ENCODE assay signal across 33 cellular contexts in the genomic region with DNA sequence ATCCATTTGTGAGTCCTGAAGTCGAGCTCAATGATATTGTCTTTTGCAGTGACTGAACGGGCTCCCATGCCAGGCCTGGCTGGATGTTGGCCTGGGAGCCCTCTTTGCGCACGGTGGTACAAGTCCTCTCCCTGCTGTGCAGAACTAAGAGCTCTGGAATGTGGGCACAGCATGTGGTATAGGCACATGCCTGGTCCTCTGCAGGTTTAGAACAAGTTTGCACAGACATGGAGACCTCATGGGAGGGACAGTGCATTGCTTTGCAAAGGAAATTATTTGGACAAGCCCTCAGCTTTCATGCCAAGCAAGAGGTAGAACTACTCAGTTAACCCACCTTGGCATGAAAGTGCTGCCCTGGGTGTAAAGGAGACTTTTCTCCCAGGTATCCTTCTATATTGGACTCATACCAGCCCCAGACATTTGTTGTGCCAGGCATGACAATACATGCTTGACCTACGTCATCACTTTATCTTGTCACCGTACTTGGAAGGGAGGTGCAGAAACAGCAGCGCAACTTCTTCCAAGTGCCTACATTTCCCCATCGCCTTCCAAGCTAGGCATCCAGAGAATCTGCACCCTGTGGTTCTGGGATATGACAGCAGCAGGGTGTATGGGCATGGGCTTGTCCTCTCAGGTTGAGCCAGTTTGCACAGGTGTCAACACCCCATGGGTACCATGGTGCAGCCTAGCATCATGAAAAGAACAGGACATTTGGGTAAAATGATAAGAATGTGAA. TPM values are rescaled to one million over a fixed set of nuclear protein-coding genes. Genes with fewer than 3 reads are reported as not detected.
DNase-seq lines count a peak whose midpoint lies in the region; ATAC-seq and TF ChIP-seq lines count a peak whose summit lies in the region.
"Had no signal": no experiment of that assay in that cellular context is flagged by ENCODE, and none has a peak within 500 bp of the region (broad histone marks: within the 10 kb centered on the region; RNA-seq: fewer than 3 reads in every experiment).

No MANE protein-coding gene starts in this region.

- no peaks in the 10 kb centered on the region for H3K27me3 ChIP-seq in breast epithelium
- no peaks in the 10 kb centered on the region for H3K27me3 ChIP-seq in thyroid gland
- H3K27me3 ChIP-seq: ascending aorta, esophagus squamous epithelium had no signal

- H3K4me1 Mint-ChIP-seq in MCF 10A (ENCODE audit: insufficient read depth, unreplicated experiment), result peaks cover 38% of the 10 kb centered on the region
- H3K4me1 Mint-ChIP-seq in activated T-helper 17 cell treated with anti-CD3 and anti-CD28 coated beads, Interleukin-2, amount 50 U/mL, for 72 hours, result peaks cover 15% of the 10 kb centered on the region

- POLR2A ChIA-PET in MCF 10A (lab: Yijun Ruan, JAX), result interaction anchor here (0.5 to 2.5 kb wide), 8 partner anchors 10 to 99 kb away, joined by 3 to 15 read pairs (median 3); a partner anchor contains a TSS

- H3K9me3 ChIP-seq in breast epithelium (no peaks in the 10 kb centered on the region), thyroid gland (no peaks in the 10 kb centered on the region)
- H3K9me3 ChIP-seq: A549, ascending aorta, esophagus squamous epithelium, heart right ventricle, lower lobe of right lung, mucosa of descending colon had no signal

- BruUV-seq in MCF 10A (replicated peaks; lab: Mats Ljungman, UMichigan), result no TSS peak

- intact Hi-C loops in MCF 10A (cut with micrococcal nuclease), result no loop called here
- intact Hi-C loops in breast epithelium (cut with DNase I; ENCODE audit: low total_unique reads), result no loop called here
- intact Hi-C loops in thyroid gland (cut with DNase I), result no loop called here

- no peak for TF ChIP-seq CTCF in MCF 10A (IDR thresholded peaks at IDR 0.05; ENCODE audit: unreplicated experiment)
- TF ChIP-seq CTCF in breast epithelium (IDR thresholded peaks at IDR 0.05), result no peak
- no peak for TF ChIP-seq CTCF in thyroid gland (IDR thresholded peaks at IDR 0.05)

- DNase-seq in MCF 10A (ENCODE audit: unreplicated experiment) (peak; percentile 80), breast epithelium (ENCODE audit: low spot score in 2 of 2) (no peak), iPS-NIHi11 (ENCODE audit: low spot score) (peak; percentile 48), thyroid gland (peak; percentile 11 to 41), NCI-H748 (lab: John Stamatoyannopoulos, UW; ENCODE audit: unreplicated experiment) (no peak), DMS53 (lab: John Stamatoyannopoulos, UW) (no peak)
- DNase-seq: activated CD4-positive, alpha-beta memory T cell treated with anti-CD3 and anti-CD28 coated beads, Interleukin-2, amount 10 ng/mL, durations not matched to agents 7 days and 5 days; caudate nucleus; CD8-positive, alpha-beta memory T cell; cortex of kidney; effector memory CD8-positive, alpha-beta T cell; EL; esophagus squamous epithelium; HCEC 1CT; heart right ventricle; IMR-90; lower lobe of right lung; mucosa of descending colon; NCI-H1048; NCI-H2107; NCI-H748 treated with DMSO at 0.1 percent for 48 hours; Right ventricle myocardium superior; stimulated activated naive CD4-positive, alpha-beta T cell had no signal

- no peak for TF ChIP-seq POLR2A in breast epithelium (IDR thresholded peaks at IDR 0.05)
- no peak for TF ChIP-seq POLR2A in thyroid gland (IDR thresholded peaks at IDR 0.05)

- no peaks in the 10 kb centered on the region for H3K27me3 Mint-ChIP-seq in MCF 10A (ENCODE audit: insufficient read depth, unreplicated experiment)
- no peaks in the 10 kb centered on the region for H3K27me3 Mint-ChIP-seq in activated T-helper 17 cell treated with anti-CD3 and anti-CD28 coated beads, Interleukin-2, amount 50 U/mL, for 72 hours
- H3K27me3 Mint-ChIP-seq: activated CD4-positive, alpha-beta memory T cell treated with anti-CD3 and anti-CD28 coated beads, Interleukin-2, amount 10 ng/mL, durations not matched to agents 7 days and 5 days; activated naive CD8-positive, alpha-beta T cell; CD8-positive, alpha-beta memory T cell had no signal

- ATAC-seq in activated T-helper 17 cell treated with anti-CD3 and anti-CD28 coated beads, Interleukin-2, amount 50 U/mL, for 72 hours (replicated peaks), result no peak
- no peak for ATAC-seq in GM21576 (IDR thresholded peaks at IDR 0.05; ENCODE audit: unreplicated experiment)
- ATAC-seq: A549; activated CD4-positive, CD25-positive, alpha-beta regulatory T cell treated with anti-CD3 and anti-CD28 coated beads, Interleukin-2, amount 50 U/mL, for 24 hours; effector memory CD8-positive, alpha-beta T cell; heart right ventricle; lower lobe of right lung; mucosa of descending colon; SK-N-SH treated with all-trans-retinoic acid at 6 μM for 48 hours had no signal

- H3K27ac Mint-ChIP-seq in MCF 10A (ENCODE audit: low read depth, unreplicated experiment), result peak overlapping the region; percentile 1
- peak overlapping the region; percentile 15 for H3K27ac Mint-ChIP-seq in activated T-helper 17 cell treated with anti-CD3 and anti-CD28 coated beads, Interleukin-2, amount 50 U/mL, for 72 hours
- H3K27ac Mint-ChIP-seq: activated CD4-positive, alpha-beta memory T cell treated with anti-CD3 and anti-CD28 coated beads, Interleukin-2, amount 10 ng/mL, durations not matched to agents 7 days and 5 days; activated naive CD8-positive, alpha-beta T cell; T-helper 1 cell treated with Interleukin-12 subunit alpha and Interleukin-12 subunit beta and Interleukin-4 antibody, amounts not matched to agents 30 μg/mL and 1 μg/mL, for 36 hours had no signal

- no peak overlapping the region for H3K4me3 ChIP-seq in breast epithelium
- H3K4me3 ChIP-seq in thyroid gland (replicated peaks in 1 of 3), result no peak overlapping the region
- H3K4me3 ChIP-seq: A549, ascending aorta, esophagus squamous epithelium, heart right ventricle, lower lobe of right lung, mucosa of descending colon, smooth muscle cell had no signal

- H3K36me3 ChIP-seq in breast epithelium (no peaks in the 10 kb centered on the region), thyroid gland (no peaks in the 10 kb centered on the region)
- H3K36me3 ChIP-seq: ascending aorta, esophagus squamous epithelium, heart right ventricle, lower lobe of right lung had no signal

- H3K9me3 Mint-ChIP-seq in MCF 10A (ENCODE audit: unreplicated experiment), result no peaks in the 10 kb centered on the region
- H3K9me3 Mint-ChIP-seq in activated T-helper 17 cell treated with anti-CD3 and anti-CD28 coated beads, Interleukin-2, amount 50 U/mL, for 72 hours, result peaks cover 3% of the 10 kb centered on the region
- H3K9me3 Mint-ChIP-seq: CD8-positive, alpha-beta memory T cell; effector memory CD8-positive, alpha-beta T cell had no signal

- CTCF ChIA-PET in MCF 10A (lab: Yijun Ruan, JAX), result interaction anchor here (0.7 to 1.3 kb wide), 4 partner anchors 65 to 1687 kb away, joined by 3 to 7 read pairs (median 4); no protein-coding TSS in a partner anchor

- 81 to 89% methylated on average over 7 to 8 of the region's 8 CpGs for WGBS in thyroid gland, 2 donors

- H3K4me3 Mint-ChIP-seq in MCF 10A (ENCODE audit: unreplicated experiment), result no peak overlapping the region
- no peak overlapping the region for H3K4me3 Mint-ChIP-seq in activated T-helper 17 cell treated with anti-CD3 and anti-CD28 coated beads, Interleukin-2, amount 50 U/mL, for 72 hours
- H3K4me3 Mint-ChIP-seq: activated CD4-positive, alpha-beta memory T cell treated with anti-CD3 and anti-CD28 coated beads, Interleukin-2, amount 10 ng/mL, durations not matched to agents 7 days and 5 days; activated naive CD8-positive, alpha-beta T cell; CD8-positive, alpha-beta memory T cell; effector memory CD8-positive, alpha-beta T cell; neural crest cell; T-helper 1 cell treated with Interleukin-12 subunit alpha and Interleukin-12 subunit beta and Interleukin-4 antibody, amounts not matched to agents 30 μg/mL and 1 μg/mL, for 36 hours had no signal

- H3K27ac ChIP-seq in breast epithelium (no peak overlapping the region), thyroid gland (peak overlapping the region in 1 of 3 donors; percentile 92)
- H3K27ac ChIP-seq: A549, ascending aorta, heart right ventricle, lower lobe of right lung had no signal

- H3K36me3 Mint-ChIP-seq in MCF 10A (ENCODE audit: insufficient read depth, unreplicated experiment), result peaks cover 5% of the 10 kb centered on the region
- H3K36me3 Mint-ChIP-seq in activated T-helper 17 cell treated with anti-CD3 and anti-CD28 coated beads, Interleukin-2, amount 50 U/mL, for 72 hours (ENCODE audit: low read depth), result no peaks in the 10 kb centered on the region

- H3K4me1 ChIP-seq in breast epithelium (no peaks in the 10 kb centered on the region), thyroid gland (peaks cover 5 to 13% of the 10 kb centered on the region in 2 donors)
- H3K4me1 ChIP-seq: A549, heart right ventricle had no signal

RNA-seq across cellular contexts. Expression of a gene that starts 37.6 kb away (rescaled TPM):
- total RNA-seq in MCF 10A (2022) (86.0 and 90.7 TPM in 2 replicates), breast epithelium (10 to 100 TPM; 22.3 to 40.6 (median 26.5) TPM), thyroid gland (100 to 1,000 TPM in 1 of 4 donors, 10 to 100 TPM in 3; 64.9 to 104 (median 75.9) TPM)
- 100 to 1,000 TPM; 131 to 141 TPM for total RNA-seq in activated T-helper 17 cell treated with anti-CD3 and anti-CD28 coated beads, Interleukin-2, amount 50 U/mL, for 72 hours

RNA-seq across cellular contexts. Expression of a gene that starts 37.6 kb away (rescaled TPM):
- total RNA-seq in MCF 10A (2022), result 8.1 and 8.5 TPM in 2 replicates
- total RNA-seq in breast epithelium, result 10 to 100 TPM; 17.0 to 54.9 (median 38.6) TPM
- total RNA-seq in activated T-helper 17 cell treated with anti-CD3 and anti-CD28 coated beads, Interleukin-2, amount 50 U/mL, for 72 hours, result 10 to 100 TPM; 35.5 to 72.2 TPM
- 100 to 1,000 TPM; 125 to 171 (median 161) TPM for total RNA-seq in thyroid gland

Comparison
In these comparisons a context has a peak if more than half of its experiments do, and no peak if none do; other contexts are left out.
1. DNase-seq: peak in MCF 10A (single experiment), iPS-NIHi11 (single experiment) and thyroid gland (2 of 2); none in breast epithelium (0 of 2), NCI-H748 (single experiment) and DMS53 (single experiment).